2 cellular contexts compared by ENCODE assay signal in genomic region chr20:22568872-22569344, GRCh38.
TF ChIP-seq lines count a peak whose summit lies in the region.

No MANE protein-coding gene starts in this region.

TF ChIP-seq in WTC11, 78 proteins besides CTCF, POLR2A, EP300 and RAD21 (continued from another document):
- TF ChIP-seq USF1 (CRISPR knock-in tag; IDR thresholded peaks at IDR 0.05) (no peak), FOXK1 (CRISPR knock-in tag; IDR thresholded peaks at IDR 0.05) (no peak), STAT6 (CRISPR knock-in tag; conservative IDR thresholded peaks at IDR 0.05; ENCODE audit: low read depth) (no peak), SMAD3 (CRISPR knock-in tag; IDR thresholded peaks at IDR 0.05; ENCODE audit: borderline replicate concordance) (no peak), JAZF1 (CRISPR knock-in tag; IDR thresholded peaks at IDR 0.05) (no peak), FOXP4 (CRISPR knock-in tag; IDR thresholded peaks at IDR 0.05) (no peak), ESRRA (CRISPR knock-in tag; IDR thresholded peaks at IDR 0.05; ENCODE audit: borderline replicate concordance) (no peak)

TF ChIP-seq in HepG2, 621 proteins besides CTCF, POLR2A, EP300 and RAD21 (continued from another document):
- TF ChIP-seq PBX2 (CRISPR knock-in tag; IDR thresholded peaks at IDR 0.05) (no peak), HNRNPLL (IDR thresholded peaks at IDR 0.05; ENCODE audit: low read depth, low read length, poor library complexity, severe bottlenecking) (no peak)
TF ChIP-seq in HepG2: peak in this region for 2.
